ENCODE assay signal across 21 cellular contexts in genomic region chr20:59333260-59333845, GRCh38. TPM values are rescaled to one million over a fixed set of nuclear protein-coding genes. Genes with fewer than 3 reads are reported as not detected.
"Had no signal": no experiment of that assay in that cellular context is flagged by ENCODE, and none has a peak within 500 bp of the region (broad histone marks: within the 10 kb centered on the region; RNA-seq: fewer than 3 reads in every experiment).

No MANE protein-coding gene starts in this region.

- DNase-seq: Kasumi-1, MM.1S, NCI-H1092 treated with DMSO at 0.1 percent for 48 hours, NCI-H1436, NCI-H187, NCI-H2029, NCI-H2081 treated with DMSO at 0.1 percent for 48 hours, NCI-H2171, NCI-H226, NCI-H446, NCI-H510A, NCI-H524 treated with DMSO at 0.1 percent for 48 hours, NCI-H774, PC-3 had no signal

- FAIRE-seq: K562 had no signal

- H3K4me3 ChIP-seq: K562 had no signal

- H3K27ac ChIP-seq: HL-60, KMS-11, RWPE1 had no signal

- H3K9ac ChIP-seq: KMS-11 had no signal

RNA-seq across cellular contexts. Expression of gene EDN3, which starts 32.9 kb away (rescaled TPM):
- total RNA-seq: K562, M059J, OCI-LY7, PC-3 had no signal
- polyA plus RNA-seq: IgD-negative memory B cell, K562 had no signal
